ENCODE assay signal across 1 cellular context in the genomic region with DNA sequence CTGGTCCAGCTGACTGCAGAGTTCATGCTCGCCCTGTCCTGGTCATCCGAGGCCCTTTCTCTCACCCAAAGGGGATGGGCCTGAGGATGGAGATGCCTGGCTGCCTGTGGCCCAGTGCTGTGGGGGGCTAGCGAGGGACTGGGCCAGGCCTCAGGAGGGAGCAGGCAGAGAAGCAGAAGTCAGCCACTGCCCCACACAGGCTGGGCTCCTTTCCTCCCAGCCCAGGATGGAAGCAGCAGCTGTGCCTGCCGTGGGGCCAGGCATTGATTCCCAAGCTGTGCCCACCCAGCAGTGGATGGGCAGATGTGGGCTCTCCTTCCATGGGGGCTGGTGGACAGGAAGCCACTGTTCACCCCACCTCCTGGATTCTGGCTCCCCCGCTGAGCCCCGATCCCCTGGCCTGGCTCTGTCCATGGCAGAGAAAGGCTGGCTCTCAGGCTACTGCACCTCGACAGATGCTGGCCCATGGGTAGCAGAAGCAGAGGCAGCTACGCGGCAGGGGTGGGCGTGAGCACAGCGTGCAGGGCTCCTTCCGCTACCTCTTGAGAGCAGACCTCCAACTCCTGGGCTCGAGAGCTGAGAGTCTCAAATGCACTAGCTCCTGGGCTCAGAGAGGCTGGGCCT.
A peak's percentile ranks its signal among the peaks of the same experiment; 100 is the strongest.
TF ChIP-seq lines count a peak whose summit lies in the region.

No MANE protein-coding gene starts in this region.

TF ChIP-seq in GM12878, 131 proteins besides CTCF, POLR2A, EP300 and RAD21:
- TF ChIP-seq ZNF274 (IDR thresholded peaks at IDR 0.05; ENCODE audit: insufficient read depth, insufficient read length) (no peak), POLR2AphosphoS5 (IDR thresholded peaks at IDR 0.05; ENCODE audit: low read length) (peak; percentile 73), ATF7 (IDR thresholded peaks at IDR 0.05; ENCODE audit: low read depth) (no peak)
- TF ChIP-seq, protein P1, sequence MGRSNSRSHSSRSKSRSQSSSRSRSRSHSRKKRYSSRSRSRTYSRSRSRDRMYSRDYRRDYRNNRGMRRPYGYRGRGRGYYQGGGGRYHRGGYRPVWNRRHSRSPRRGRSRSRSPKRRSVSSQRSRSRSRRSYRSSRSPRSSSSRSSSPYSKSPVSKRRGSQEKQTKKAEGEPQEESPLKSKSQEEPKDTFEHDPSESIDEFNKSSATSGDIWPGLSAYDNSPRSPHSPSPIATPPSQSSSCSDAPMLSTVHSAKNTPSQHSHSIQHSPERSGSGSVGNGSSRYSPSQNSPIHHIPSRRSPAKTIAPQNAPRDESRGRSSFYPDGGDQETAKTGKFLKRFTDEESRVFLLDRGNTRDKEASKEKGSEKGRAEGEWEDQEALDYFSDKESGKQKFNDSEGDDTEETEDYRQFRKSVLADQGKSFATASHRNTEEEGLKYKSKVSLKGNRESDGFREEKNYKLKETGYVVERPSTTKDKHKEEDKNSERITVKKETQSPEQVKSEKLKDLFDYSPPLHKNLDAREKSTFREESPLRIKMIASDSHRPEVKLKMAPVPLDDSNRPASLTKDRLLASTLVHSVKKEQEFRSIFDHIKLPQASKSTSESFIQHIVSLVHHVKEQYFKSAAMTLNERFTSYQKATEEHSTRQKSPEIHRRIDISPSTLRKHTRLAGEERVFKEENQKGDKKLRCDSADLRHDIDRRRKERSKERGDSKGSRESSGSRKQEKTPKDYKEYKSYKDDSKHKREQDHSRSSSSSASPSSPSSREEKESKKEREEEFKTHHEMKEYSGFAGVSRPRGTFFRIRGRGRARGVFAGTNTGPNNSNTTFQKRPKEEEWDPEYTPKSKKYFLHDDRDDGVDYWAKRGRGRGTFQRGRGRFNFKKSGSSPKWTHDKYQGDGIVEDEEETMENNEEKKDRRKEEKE (IDR thresholded peaks at IDR 0.05): no peak
- TF ChIP-seq, protein P2, sequence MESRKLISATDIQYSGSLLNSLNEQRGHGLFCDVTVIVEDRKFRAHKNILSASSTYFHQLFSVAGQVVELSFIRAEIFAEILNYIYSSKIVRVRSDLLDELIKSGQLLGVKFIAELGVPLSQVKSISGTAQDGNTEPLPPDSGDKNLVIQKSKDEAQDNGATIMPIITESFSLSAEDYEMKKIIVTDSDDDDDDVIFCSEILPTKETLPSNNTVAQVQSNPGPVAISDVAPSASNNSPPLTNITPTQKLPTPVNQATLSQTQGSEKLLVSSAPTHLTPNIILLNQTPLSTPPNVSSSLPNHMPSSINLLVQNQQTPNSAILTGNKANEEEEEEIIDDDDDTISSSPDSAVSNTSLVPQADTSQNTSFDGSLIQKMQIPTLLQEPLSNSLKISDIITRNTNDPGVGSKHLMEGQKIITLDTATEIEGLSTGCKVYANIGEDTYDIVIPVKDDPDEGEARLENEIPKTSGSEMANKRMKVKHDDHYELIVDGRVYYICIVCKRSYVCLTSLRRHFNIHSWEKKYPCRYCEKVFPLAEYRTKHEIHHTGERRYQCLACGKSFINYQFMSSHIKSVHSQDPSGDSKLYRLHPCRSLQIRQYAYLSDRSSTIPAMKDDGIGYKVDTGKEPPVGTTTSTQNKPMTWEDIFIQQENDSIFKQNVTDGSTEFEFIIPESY (IDR thresholded peaks at IDR 0.05): 0 out of 2 replicates have a peak, but pooled peaks have one; percentile 44
- TF ChIP-seq, protein P3, sequence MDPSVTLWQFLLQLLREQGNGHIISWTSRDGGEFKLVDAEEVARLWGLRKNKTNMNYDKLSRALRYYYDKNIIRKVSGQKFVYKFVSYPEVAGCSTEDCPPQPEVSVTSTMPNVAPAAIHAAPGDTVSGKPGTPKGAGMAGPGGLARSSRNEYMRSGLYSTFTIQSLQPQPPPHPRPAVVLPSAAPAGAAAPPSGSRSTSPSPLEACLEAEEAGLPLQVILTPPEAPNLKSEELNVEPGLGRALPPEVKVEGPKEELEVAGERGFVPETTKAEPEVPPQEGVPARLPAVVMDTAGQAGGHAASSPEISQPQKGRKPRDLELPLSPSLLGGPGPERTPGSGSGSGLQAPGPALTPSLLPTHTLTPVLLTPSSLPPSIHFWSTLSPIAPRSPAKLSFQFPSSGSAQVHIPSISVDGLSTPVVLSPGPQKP (IDR thresholded peaks at IDR 0.05; ENCODE audit: low read depth, low read length): no peak
- TF ChIP-seq, protein P4, sequence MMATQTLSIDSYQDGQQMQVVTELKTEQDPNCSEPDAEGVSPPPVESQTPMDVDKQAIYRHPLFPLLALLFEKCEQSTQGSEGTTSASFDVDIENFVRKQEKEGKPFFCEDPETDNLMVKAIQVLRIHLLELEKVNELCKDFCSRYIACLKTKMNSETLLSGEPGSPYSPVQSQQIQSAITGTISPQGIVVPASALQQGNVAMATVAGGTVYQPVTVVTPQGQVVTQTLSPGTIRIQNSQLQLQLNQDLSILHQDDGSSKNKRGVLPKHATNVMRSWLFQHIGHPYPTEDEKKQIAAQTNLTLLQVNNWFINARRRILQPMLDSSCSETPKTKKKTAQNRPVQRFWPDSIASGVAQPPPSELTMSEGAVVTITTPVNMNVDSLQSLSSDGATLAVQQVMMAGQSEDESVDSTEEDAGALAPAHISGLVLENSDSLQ (IDR thresholded peaks at IDR 0.05): no peak
